In the genomic region with DNA sequence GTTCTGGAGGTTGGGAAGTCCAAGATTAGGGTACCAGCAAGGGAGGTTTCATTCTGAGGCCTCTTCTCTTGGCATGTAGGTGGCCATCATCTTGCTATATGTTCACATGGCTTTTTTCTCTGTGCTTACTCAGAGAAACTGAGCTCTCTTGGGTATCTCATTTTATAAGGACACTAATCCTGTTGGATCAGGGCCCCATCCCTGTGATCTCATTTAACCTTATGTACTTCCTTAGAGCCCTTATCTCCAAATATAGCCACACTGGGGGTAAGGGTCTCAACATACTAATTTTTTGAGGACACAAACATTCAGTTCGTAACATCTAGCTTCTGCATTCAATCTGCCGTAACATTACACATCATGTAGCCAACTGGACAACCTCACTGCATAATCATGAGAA, we compare ENCODE assay signal across 34 cellular contexts.
"Had no signal": no experiment of that assay in that cellular context is flagged by ENCODE, and none has a peak within 500 bp of the region (broad histone marks: within the 10 kb centered on the region; RNA-seq: fewer than 3 reads in every experiment).

No MANE protein-coding gene starts in this region.

- H3K27me3 ChIP-seq: MG63 had no signal

- DNase-seq: Karpas-422, Kasumi-1, MG63, MM.1S, MV-4-11, NCI-H1048, NCI-H1092, NCI-H1092 treated with DMSO at 0.1 percent for 48 hours, NCI-H1105, NCI-H1105 treated with DMSO at 0.1 percent for 48 hours, NCI-H1417, NCI-H1417 treated with DMSO at 0.1 percent for 48 hours, NCI-H1436, NCI-H1436 treated with DMSO at 0.1 percent for 48 hours, NCI-H146, NCI-H1694, NCI-H1694 treated with DMSO at 0.1 percent for 48 hours, NCI-H187, NCI-H187 treated with DMSO at 0.1 percent for 48 hours, NCI-H1930, NCI-H2029, NCI-H2029 treated with DMSO at 0.1 percent for 48 hours, NCI-H2081, NCI-H2081 treated with DMSO at 0.1 percent for 48 hours, NCI-H2107, NCI-H2171, NCI-H2171 treated with DMSO at 0.1 percent for 48 hours, NCI-H2227 treated with DMSO at 0.1 percent for 48 hours, NCI-H226, NCI-H345, NCI-H446, NCI-H446 treated with DMSO at 0.1 percent for 48 hours, NCI-H510A, NCI-H510A treated with DMSO at 0.1 percent for 48 hours had no signal

- H3K4me3 ChIP-seq: MG63 had no signal
